ENCODE assay signal across 31 cellular contexts in the genomic region with DNA sequence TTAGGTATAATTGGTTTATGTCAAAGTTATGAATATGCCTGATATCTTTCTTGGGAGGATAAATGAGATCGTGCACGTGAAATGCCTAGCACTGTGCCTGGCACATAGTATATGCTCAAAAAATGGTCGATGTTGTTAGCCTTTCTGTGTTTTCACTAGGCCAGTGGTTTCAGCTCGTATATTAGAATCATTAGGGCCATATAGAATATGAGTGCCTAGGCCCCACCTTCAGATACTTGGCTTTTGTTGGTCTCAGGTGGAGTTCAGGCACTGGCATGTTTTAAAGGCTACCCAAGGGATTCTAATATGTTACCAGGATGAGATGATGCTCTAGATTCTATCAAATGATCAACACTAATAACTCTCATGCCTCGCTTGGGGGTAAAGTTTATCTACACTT.
"Had no signal": no experiment of that assay in that cellular context is flagged by ENCODE, and none has a peak within 500 bp of the region (broad histone marks: within the 10 kb centered on the region; RNA-seq: fewer than 3 reads in every experiment).

No MANE protein-coding gene starts in this region.

- H3K9me3 Mint-ChIP-seq: activated B cell treated with CpG ODN at 0.5 μM for 24 hours; activated naive CD4-positive, alpha-beta T cell treated with anti-CD3 and anti-CD28 coated beads, Interleukin-2, amount 50 U/mL, for 24 hours; activated naive CD8-positive, alpha-beta T cell treated with anti-CD3 and anti-CD28 coated beads for 36 hours; activated naive CD8-positive, alpha-beta T cell treated with anti-CD3 and anti-CD28 coated beads, Interleukin-2, amount 50 U/mL, for 24 hours; activated T-cell treated with anti-CD3 and anti-CD28 coated beads, Interleukin-2, amount 50 U/mL, for 24 hours; activated T-cell treated with anti-CD3 and anti-CD28 coated beads, Interleukin-2, amount 50 U/mL, for 72 hours; activated T-helper 17 cell treated with anti-CD3 and anti-CD28 coated beads, Interleukin-2, amount 50 U/mL, for 72 hours; T-helper 2 cell treated with Interferon-gamma antibody and Interleukin-4, amounts not matched to agents 5 μg/mL and 100 μg/mL, for 36 hours had no signal

- H3K27ac Mint-ChIP-seq: activated B cell treated with CpG ODN at 0.5 μM for 24 hours; activated CD4-positive, alpha-beta memory T cell treated with anti-CD3 and anti-CD28 coated beads, Interleukin-2, amount 10 ng/mL, durations not matched to agents 7 days and 5 days; activated naive CD4-positive, alpha-beta T cell treated with anti-CD3 and anti-CD28 coated beads, Interleukin-2, amount 50 U/mL, for 24 hours; activated naive CD8-positive, alpha-beta T cell treated with anti-CD3 and anti-CD28 coated beads for 36 hours; activated naive CD8-positive, alpha-beta T cell treated with anti-CD3 and anti-CD28 coated beads, Interleukin-2, amount 50 U/mL, for 24 hours; activated T-cell treated with anti-CD3 and anti-CD28 coated beads, Interleukin-2, amount 50 U/mL, for 24 hours; activated T-helper 17 cell treated with anti-CD3 and anti-CD28 coated beads, Interleukin-2, amount 50 U/mL, for 72 hours; T-helper 2 cell treated with Interferon-gamma antibody and Interleukin-4, amounts not matched to agents 5 μg/mL and 100 μg/mL, for 36 hours had no signal

- H3K27me3 Mint-ChIP-seq: activated B cell treated with CpG ODN at 0.5 μM for 24 hours; activated CD4-positive, alpha-beta memory T cell treated with anti-CD3 and anti-CD28 coated beads, Interleukin-2, amount 10 ng/mL, durations not matched to agents 7 days and 5 days; activated naive CD4-positive, alpha-beta T cell treated with anti-CD3 and anti-CD28 coated beads, Interleukin-2, amount 50 U/mL, for 24 hours; activated naive CD8-positive, alpha-beta T cell treated with anti-CD3 and anti-CD28 coated beads for 36 hours; activated naive CD8-positive, alpha-beta T cell treated with anti-CD3 and anti-CD28 coated beads, Interleukin-2, amount 50 U/mL, for 24 hours; activated T-cell treated with anti-CD3 and anti-CD28 coated beads, Interleukin-2, amount 50 U/mL, for 24 hours; activated T-helper 17 cell treated with anti-CD3 and anti-CD28 coated beads, Interleukin-2, amount 50 U/mL, for 72 hours; T-helper 17 cell had no signal

- DNase-seq: activated B cell treated with CpG ODN at 0.5 μM for 24 hours; activated CD4-positive, alpha-beta memory T cell treated with anti-CD3 and anti-CD28 coated beads, Interleukin-2, amount 10 ng/mL, durations not matched to agents 7 days and 5 days; activated CD4-positive, alpha-beta T cell treated with anti-CD3 and anti-CD28 coated beads for 48 hours; activated CD8-positive, alpha-beta memory T cell treated with anti-CD3 and anti-CD28 coated beads, Interleukin-2, amount 50 U/mL, for 48 hours; activated effector memory CD4-positive, alpha-beta T cell treated with Interleukin-2 at 50 U/mL for 16 hours; activated gamma-delta T cell treated with Interleukin-2 at 50 U/mL for 16 hours; activated naive CD4-positive, alpha-beta T cell treated with Interleukin-2 at 50 U/mL for 16 hours; activated naive CD8-positive, alpha-beta T cell treated with anti-CD3 and anti-CD28 coated beads for 36 hours; activated naive CD8-positive, alpha-beta T cell treated with anti-CD3 and anti-CD28 coated beads, Interleukin-2, amount 50 U/mL, for 24 hours; activated T-cell treated with anti-CD3 and anti-CD28 coated beads for 4 hours; activated T-cell treated with anti-CD3 and anti-CD28 coated beads, Interleukin-2, amount 50 U/mL, for 24 hours; activated T-cell treated with anti-CD3 and anti-CD28 coated beads, Interleukin-2, amount 50 U/mL, for 72 hours; adrenal gland; amygdala; aorta; body of pancreas; caudate nucleus; colonic mucosa; effector CD8-positive, alpha-beta T cell; foreskin fibroblast; heart right ventricle; T-helper 1 cell; T-helper 17 cell; T1000; WERI-Rb-1 had no signal

- H3K27ac ChIP-seq: adrenal gland, body of pancreas, colonic mucosa, heart right ventricle, hepatocyte, WERI-Rb-1 had no signal

- H3K4me1 Mint-ChIP-seq: activated B cell treated with CpG ODN at 0.5 μM for 24 hours; activated naive CD4-positive, alpha-beta T cell treated with anti-CD3 and anti-CD28 coated beads, Interleukin-2, amount 50 U/mL, for 24 hours had no signal

- H3K36me3 ChIP-seq: adrenal gland, colonic mucosa, WERI-Rb-1 had no signal

- H3K9me3 ChIP-seq: adrenal gland, body of pancreas, colonic mucosa, heart right ventricle had no signal

- H3K27me3 ChIP-seq: adrenal gland, body of pancreas, colonic mucosa, heart right ventricle, hepatocyte had no signal

- H3K4me3 Mint-ChIP-seq: activated B cell treated with CpG ODN at 0.5 μM for 24 hours; activated CD4-positive, alpha-beta memory T cell treated with anti-CD3 and anti-CD28 coated beads, Interleukin-2, amount 10 ng/mL, durations not matched to agents 7 days and 5 days; activated naive CD4-positive, alpha-beta T cell treated with anti-CD3 and anti-CD28 coated beads, Interleukin-2, amount 50 U/mL, for 24 hours; activated naive CD8-positive, alpha-beta T cell treated with anti-CD3 and anti-CD28 coated beads for 36 hours; activated naive CD8-positive, alpha-beta T cell treated with anti-CD3 and anti-CD28 coated beads, Interleukin-2, amount 50 U/mL, for 24 hours; activated T-cell treated with anti-CD3 and anti-CD28 coated beads, Interleukin-2, amount 50 U/mL, for 24 hours; activated T-cell treated with anti-CD3 and anti-CD28 coated beads, Interleukin-2, amount 50 U/mL, for 72 hours; activated T-helper 17 cell treated with anti-CD3 and anti-CD28 coated beads, Interleukin-2, amount 50 U/mL, for 72 hours; T-helper 17 cell; T-helper 2 cell treated with Interferon-gamma antibody and Interleukin-4, amounts not matched to agents 5 μg/mL and 100 μg/mL, for 36 hours had no signal

- H2AFZ ChIP-seq: hepatocyte had no signal

- H3K4me3 ChIP-seq: adrenal gland, body of pancreas, colonic mucosa, heart right ventricle, hepatocyte had no signal

- ATAC-seq: activated CD4-positive, CD25-positive, alpha-beta regulatory T cell treated with anti-CD3 and anti-CD28 coated beads, Interleukin-2, amount 50 U/mL, for 24 hours; activated naive CD8-positive, alpha-beta T cell treated with anti-CD3 and anti-CD28 coated beads, Interleukin-2, amount 50 U/mL, for 24 hours; activated T-cell treated with anti-CD3 and anti-CD28 coated beads, Interleukin-2, amount 50 U/mL, for 72 hours; activated T-helper 17 cell treated with anti-CD3 and anti-CD28 coated beads, Interleukin-2, amount 50 U/mL, for 72 hours; body of pancreas; esophagus mucosa; heart right ventricle; T-helper 17 cell had no signal

- H3K4me1 ChIP-seq: adrenal gland, colonic mucosa had no signal

- H3K4me2 ChIP-seq: hepatocyte had no signal
